In genomic region chr10:102635377-102635776, GRCh38 we compare ENCODE assay signal across 10 cellular contexts. TPM values are rescaled to one million over a fixed set of nuclear protein-coding genes. Genes with fewer than 3 reads are reported as not detected.
DNase-seq lines count a peak whose midpoint lies in the region; ATAC-seq and TF ChIP-seq lines count a peak whose summit lies in the region.
"Had no signal": no experiment of that assay in that cellular context is flagged by ENCODE, and none has a peak within 500 bp of the region (broad histone marks: within the 10 kb centered on the region; RNA-seq: fewer than 3 reads in every experiment).

No MANE protein-coding gene starts in this region.

- H3K27ac ChIP-seq in foreskin keratinocyte (peak overlapping the region; percentile 19), upper lobe of left lung (peak overlapping the region in 3 of 4 donors; percentile 74 to 87 (median 81))

- H3K4me1 ChIP-seq in foreskin keratinocyte = peaks cover 29% of the 10 kb centered on the region
- H3K4me1 ChIP-seq in upper lobe of left lung = peaks cover 36 to 42% (median 38%) of the 10 kb centered on the region in 4 donors

- H3K9me3 Mint-ChIP-seq in T-cell = no peaks in the 10 kb centered on the region

- no peak for TF ChIP-seq EP300 in upper lobe of left lung (IDR thresholded peaks at IDR 0.05)

- no peak for DNase-seq in Right ventricle myocardium inferior (ENCODE audit: missing footprints)
- DNase-seq in Right ventricle myocardium superior = no peak
- peak in 8 of 34 experiments; percentile 17 to 42 (median 27) for DNase-seq in T-cell
- DNase-seq in foreskin keratinocyte = no peak
- no peak for DNase-seq in upper lobe of left lung
- no peak for DNase-seq in foreskin fibroblast
- no peak for DNase-seq in cerebellum (ENCODE audit: low spot score)
- DNase-seq: activated CD4-positive, alpha-beta T cell treated with anti-CD3 and anti-CD28 coated beads, Interleukin-2, amount 50 U/mL, for 48 hours; NCI-H1105 treated with DMSO at 0.1 percent for 48 hours had no signal

- H3K4me3 ChIP-seq in upper lobe of left lung (no peak overlapping the region), foreskin fibroblast (ENCODE audit: low read depth in 1 of 2, low read length in 2 of 2) (no peak overlapping the region)

- ATAC-seq in Right ventricle myocardium inferior (peak; percentile 11), Right ventricle myocardium superior (ENCODE audit: poor library complexity) (no peak), T-cell (replicated peaks in 1 of 4) (peak; percentile 70 to 88 (median 82)), foreskin keratinocyte (no peak), upper lobe of left lung (ENCODE audit: low FRiP score in 2 of 2) (peak; percentile 18 to 21), HG02852 (IDR thresholded peaks at IDR 0.05; ENCODE audit: unreplicated experiment) (no peak)

- H3K9me3 ChIP-seq in upper lobe of left lung = no peaks in the 10 kb centered on the region

- peaks cover 47 to 53% (median 52%) of the 10 kb centered on the region in 3 donors for H3K4me1 Mint-ChIP-seq in T-cell

- no peak for TF ChIP-seq POLR2A in upper lobe of left lung (IDR thresholded peaks at IDR 0.05)

- 10 to 15% methylated on average over 4 of the region's 4 CpGs for WGBS in upper lobe of left lung, 2 donors

- H3K4me3 Mint-ChIP-seq in T-cell = peak overlapping the region in 1 of 3 donors; percentile 63

- H3K27ac Mint-ChIP-seq in T-cell = peak overlapping the region; percentile 77 to 93

- no peaks in the 10 kb centered on the region for H3K27me3 ChIP-seq in foreskin keratinocyte
- H3K27me3 ChIP-seq in upper lobe of left lung = no peaks in the 10 kb centered on the region

- H3K27me3 Mint-ChIP-seq in T-cell = no peaks in the 10 kb centered on the region

- TF ChIP-seq CTCF in foreskin keratinocyte (conservative IDR thresholded peaks at IDR 0.05) (no peak), upper lobe of left lung (IDR thresholded peaks at IDR 0.05) (no peak), foreskin fibroblast (IDR thresholded peaks at IDR 0.05; ENCODE audit: low read depth, low read length) (no peak)

- POLR2A ChIA-PET in T-cell (lab: Charles Lee) = interaction anchor here (0.6 to 0.9 kb wide), 3 partner anchors 15 to 1133 kb away, joined by 3 to 4 read pairs (median 4); no protein-coding TSS in a partner anchor

- intact Hi-C loops in Right ventricle myocardium inferior (cut with DNase I) (no loop called here), Right ventricle myocardium superior (cut with DNase I) (no loop called here)

- no peaks in the 10 kb centered on the region for H3K36me3 Mint-ChIP-seq in T-cell

- peaks cover 0 to 4% (median under 1%) of the 10 kb centered on the region in 4 donors for H3K36me3 ChIP-seq in upper lobe of left lung

- CTCF ChIA-PET in T-cell (lab: Charles Lee) = interaction anchor here in 1 of 2 donors (0.9 kb wide), 1 partner anchor 38 kb away, joined by 3 read pairs; no protein-coding TSS in a partner anchor

RNA-seq across cellular contexts. Expression of gene TRIM8, which starts 8.9 kb away (rescaled TPM):
- total RNA-seq in Right ventricle myocardium inferior (109 TPM), Right ventricle myocardium superior (103 TPM), T-cell (10 to 100 TPM; 54.2 to 74.7 (median 67.9) TPM), foreskin keratinocyte (57.9 and 65.4 TPM in 2 replicates), upper lobe of left lung (100 to 1,000 TPM; 162 to 279 (median 177) TPM), cerebellum (50.3 TPM)
- polyA plus RNA-seq in foreskin keratinocyte = 59.3 and 62.8 TPM in 2 replicates

Comparison
In these comparisons a context has a peak if more than half of its experiments do, and no peak if none do; other contexts are left out.
1. ATAC-seq: peak in Right ventricle myocardium inferior (single experiment), T-cell (4 of 4) and upper lobe of left lung (2 of 2); none in Right ventricle myocardium superior (single experiment), foreskin keratinocyte (single experiment) and HG02852 (single experiment).